In genomic region chr3:151969026-151969658, GRCh38 we compare ENCODE assay signal across 17 cellular contexts.
DNase-seq lines count a peak whose midpoint lies in the region; FAIRE-seq and TF ChIP-seq lines count a peak whose summit lies in the region.
"Had no signal": no experiment of that assay in that cellular context is flagged by ENCODE, and none has a peak within 500 bp of the region (broad histone marks: within the 10 kb centered on the region; RNA-seq: fewer than 3 reads in every experiment).

No MANE protein-coding gene starts in this region.

- BruUV-seq in Calu3 (replicated peaks; lab: Mats Ljungman, UMichigan): no TSS peak

- intact Hi-C loops in activated CD4-positive, alpha-beta memory T cell treated with anti-CD3 and anti-CD28 coated beads for 36 hours (cut with micrococcal nuclease): no loop called here
- intact Hi-C loops in Calu3 (cut with micrococcal nuclease; ENCODE audit: unreplicated experiment): no loop called here

- H3K4me1 ChIP-seq in neural progenitor cell: peaks cover 4% of the 10 kb centered on the region
- H3K4me1 ChIP-seq: BLaER1 treated with 17β-estradiol and CSF1 and Interleukin-3, amounts not matched to agents 10 nM and 100 nM had no signal

- H3K4me2 ChIP-seq in neural progenitor cell: no peak overlapping the region
- H3K4me2 ChIP-seq: BLaER1 treated with 17β-estradiol and CSF1 and Interleukin-3, amounts not matched to agents 10 nM and 100 nM had no signal

- H3K9me3 Mint-ChIP-seq in neural progenitor cell (peaks cover 2% of the 10 kb centered on the region), Calu3 (ENCODE audit: low read depth, unreplicated experiment) (no peaks in the 10 kb centered on the region)
- no peaks in the 10 kb centered on the region for H3K9me3 Mint-ChIP-seq in activated CD4-positive, alpha-beta memory T cell treated with anti-CD3 and anti-CD28 coated beads for 36 hours

- CTCF ChIA-PET in activated CD4-positive, alpha-beta memory T cell treated with anti-CD3 and anti-CD28 coated beads for 36 hours (lab: Charles Lee): no interaction called here
- CTCF ChIA-PET in Calu3 (lab: Charles Lee): interaction anchor here (1.5 kb wide), 1 partner anchor 9 kb away, joined by 3 read pairs; no protein-coding TSS in a partner anchor

- TF ChIP-seq CTCF in neural progenitor cell (IDR thresholded peaks at IDR 0.05): no peak
- no peak for TF ChIP-seq CTCF in Calu3 (IDR thresholded peaks at IDR 0.05; ENCODE audit: unreplicated experiment)

- H3F3A ChIP-seq in neural progenitor cell (ENCODE audit: low read depth): no peaks in the 10 kb centered on the region

- FAIRE-seq in H54 (lab: Jason Lieb, UNC): peak; percentile 62
- FAIRE-seq: GM18507 had no signal

- no peaks in the 10 kb centered on the region for H3K36me3 ChIP-seq in neural progenitor cell
- H3K36me3 ChIP-seq: BLaER1 treated with 17β-estradiol and CSF1 and Interleukin-3, amounts not matched to agents 10 nM and 100 nM had no signal

- no peak overlapping the region for H3K4me3 ChIP-seq in neural progenitor cell
- H3K4me3 ChIP-seq: BLaER1 treated with 17β-estradiol and CSF1 and Interleukin-3, amounts not matched to agents 10 nM and 100 nM had no signal

- H3K27ac ChIP-seq in neural progenitor cell: no peak overlapping the region
- H3K27ac ChIP-seq: BLaER1 treated with 17β-estradiol and CSF1 and Interleukin-3, amounts not matched to agents 10 nM and 100 nM had no signal

- H3K27me3 Mint-ChIP-seq in neural progenitor cell (ENCODE audit: insufficient read depth, low read depth) (peaks cover 2% of the 10 kb centered on the region), Calu3 (ENCODE audit: unreplicated experiment) (no peaks in the 10 kb centered on the region)
- H3K27me3 Mint-ChIP-seq in activated CD4-positive, alpha-beta memory T cell treated with anti-CD3 and anti-CD28 coated beads for 36 hours: no peaks in the 10 kb centered on the region

- H3K4me1 Mint-ChIP-seq in neural progenitor cell (peaks cover 9% of the 10 kb centered on the region), Calu3 (ENCODE audit: low read depth, unreplicated experiment) (peaks cover 34% of the 10 kb centered on the region)
- no peaks in the 10 kb centered on the region for H3K4me1 Mint-ChIP-seq in activated CD4-positive, alpha-beta memory T cell treated with anti-CD3 and anti-CD28 coated beads for 36 hours (ENCODE audit: low read depth)

- H3K27ac Mint-ChIP-seq in neural progenitor cell: no peak overlapping the region
- no peak overlapping the region for H3K27ac Mint-ChIP-seq in activated CD4-positive, alpha-beta memory T cell treated with anti-CD3 and anti-CD28 coated beads for 36 hours
- H3K27ac Mint-ChIP-seq in Calu3 (ENCODE audit: unreplicated experiment): no peak overlapping the region

- POLR2A ChIA-PET in activated CD4-positive, alpha-beta memory T cell treated with anti-CD3 and anti-CD28 coated beads for 36 hours (lab: Charles Lee): no interaction called here

- no peaks in the 10 kb centered on the region for H3K79me2 ChIP-seq in neural progenitor cell (ENCODE audit: low read depth)

- DNase-seq in H54 (ENCODE audit: insufficient read length, low spot score): no peak
- DNase-seq in LHCN-M2 (ENCODE audit: low read depth): peak; percentile 19
- peak; percentile 30 for DNase-seq in iPS DF 19.7 (ENCODE audit: low read depth, low spot score)
- DNase-seq in neural progenitor cell (ENCODE audit: low spot score): peak; percentile 20
- no peak for DNase-seq in cerebellum (ENCODE audit: low spot score)
- no peak for DNase-seq in activated CD4-positive, alpha-beta memory T cell treated with anti-CD3 and anti-CD28 coated beads for 36 hours
- no peak for DNase-seq in Calu3
- DNase-seq: DMS153, KG1, NCI-H1092 treated with DMSO at 0.1 percent for 48 hours, NCI-H187, NCI-H2171, NCI-H446 treated with DMSO at 0.1 percent for 48 hours, NCI-H774, SHP77 treated with DMSO at 0.1 percent for 48 hours had no signal

- H3K9ac ChIP-seq in neural progenitor cell: no peak overlapping the region
- H3K9ac ChIP-seq: BLaER1 treated with 17β-estradiol and CSF1 and Interleukin-3, amounts not matched to agents 10 nM and 100 nM had no signal

- H2AFZ ChIP-seq in neural progenitor cell (replicated peaks): no peak overlapping the region

- TF ChIP-seq POLR2A in H54 (IDR thresholded peaks at IDR 0.05; ENCODE audit: low read depth, low read length): no peak

- no peaks in the 10 kb centered on the region for H3K9me3 ChIP-seq in neural progenitor cell (ENCODE audit: low read depth)
- H3K9me3 ChIP-seq: BLaER1 treated with 17β-estradiol and CSF1 and Interleukin-3, amounts not matched to agents 10 nM and 100 nM had no signal

- H4K20me1 ChIP-seq in neural progenitor cell (ENCODE audit: low read depth): no peaks in the 10 kb centered on the region
- H4K20me1 ChIP-seq: BLaER1 treated with 17β-estradiol and CSF1 and Interleukin-3, amounts not matched to agents 10 nM and 100 nM had no signal

- H3K4me3 Mint-ChIP-seq in neural progenitor cell (no peak overlapping the region), Calu3 (ENCODE audit: low read depth, unreplicated experiment) (no peak overlapping the region)
- H3K4me3 Mint-ChIP-seq in activated CD4-positive, alpha-beta memory T cell treated with anti-CD3 and anti-CD28 coated beads for 36 hours: no peak overlapping the region

- H3K36me3 Mint-ChIP-seq in neural progenitor cell: no peaks in the 10 kb centered on the region
- H3K36me3 Mint-ChIP-seq in activated CD4-positive, alpha-beta memory T cell treated with anti-CD3 and anti-CD28 coated beads for 36 hours: no peaks in the 10 kb centered on the region
- H3K36me3 Mint-ChIP-seq in Calu3 (ENCODE audit: insufficient read depth, unreplicated experiment): no peaks in the 10 kb centered on the region

- H3K27me3 ChIP-seq in neural progenitor cell: no peaks in the 10 kb centered on the region
- H3K27me3 ChIP-seq: BLaER1 treated with 17β-estradiol and CSF1 and Interleukin-3, amounts not matched to agents 10 nM and 100 nM had no signal

Comparison
In these comparisons a context has a peak if more than half of its experiments do, and no peak if none do; other contexts are left out.
1. DNase-seq: peak in LHCN-M2 (single experiment), iPS DF 19.7 (single experiment) and neural progenitor cell (single experiment); none in H54 (single experiment), cerebellum (single experiment), activated CD4-positive, alpha-beta memory T cell treated with anti-CD3 and anti-CD28 coated beads for 36 hours (single experiment) and Calu3 (single experiment).